ENCODE assay signal across 24 cellular contexts in the genomic region with DNA sequence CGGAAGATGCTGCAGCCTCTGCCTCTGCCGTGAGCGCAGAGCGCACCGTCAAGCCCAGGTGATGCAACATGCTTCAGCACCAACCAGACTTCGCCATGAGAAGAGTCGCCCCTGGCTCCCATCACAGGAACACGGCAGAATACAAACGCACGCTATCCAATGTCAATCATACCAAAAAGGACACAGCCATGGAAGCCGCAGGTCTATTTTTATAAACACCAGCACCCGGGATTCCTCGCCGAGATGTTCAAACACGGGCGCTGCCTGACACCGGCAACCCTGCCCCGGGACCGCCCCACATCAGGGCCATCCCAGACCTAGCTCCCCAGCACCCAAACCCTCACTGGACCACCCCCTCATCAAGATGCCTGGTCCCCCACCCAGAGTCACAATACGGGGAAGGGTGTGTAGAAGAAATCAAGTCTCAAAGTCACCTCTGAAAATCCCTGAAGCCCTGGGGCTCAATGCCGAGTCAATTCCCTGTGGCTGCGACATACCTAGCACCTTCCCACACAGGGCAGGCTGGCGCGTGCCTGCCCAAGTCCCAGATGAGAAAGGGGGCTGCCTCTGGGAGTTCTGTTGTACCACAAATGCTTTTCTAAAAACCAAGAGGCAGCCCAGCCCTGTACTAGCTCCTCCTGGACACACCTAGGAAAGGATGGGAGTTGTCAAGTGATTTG.
"Had no signal": no experiment of that assay in that cellular context is flagged by ENCODE, and none has a peak within 500 bp of the region (broad histone marks: within the 10 kb centered on the region; RNA-seq: fewer than 3 reads in every experiment).

No MANE protein-coding gene starts in this region.

- H3K27ac ChIP-seq: ascending aorta, esophagus muscularis mucosa, gastroesophageal sphincter, stomach had no signal

- ATAC-seq: activated CD8-positive, alpha-beta T cell treated with anti-CD3 and anti-CD28 coated beads for 36 hours; gastroesophageal sphincter; left cardiac atrium; right cardiac atrium; stimulated activated effector memory CD8-positive, alpha-beta T cell treated with anti-CD3 and anti-CD28 coated beads, Interleukin-12 subunit alpha, Interleukin-12 subunit beta, amount 100 ng/mL, for 72 hours had no signal

- H3K27me3 Mint-ChIP-seq: activated CD8-positive, alpha-beta T cell treated with anti-CD3 and anti-CD28 coated beads for 36 hours; activated naive CD4-positive, alpha-beta T cell treated with anti-CD3 and anti-CD28 coated beads, Interleukin-2, amount 50 U/mL, for 24 hours; dendritic cell treated with granulocyte-macrophage colony-stimulating factor and Interleukin-4, amounts not matched to agents 40 ng/mL and 50 ng/mL, for 4 days; progenitor cell of endocrine pancreas; type B pancreatic cell had no signal

- H3K4me3 ChIP-seq: ascending aorta, esophagus muscularis mucosa, gastroesophageal sphincter, stomach had no signal

- H3K4me1 ChIP-seq: ascending aorta had no signal

- H3K9me3 Mint-ChIP-seq: activated CD8-positive, alpha-beta T cell treated with anti-CD3 and anti-CD28 coated beads for 36 hours; activated naive CD4-positive, alpha-beta T cell treated with anti-CD3 and anti-CD28 coated beads, Interleukin-2, amount 50 U/mL, for 24 hours; dendritic cell treated with granulocyte-macrophage colony-stimulating factor and Interleukin-4, amounts not matched to agents 40 ng/mL and 50 ng/mL, for 4 days; nephron progenitor cell; stimulated activated effector memory CD8-positive, alpha-beta T cell treated with anti-CD3 and anti-CD28 coated beads, Interleukin-12 subunit alpha, Interleukin-12 subunit beta, amount 100 ng/mL, for 72 hours; type B pancreatic cell had no signal

- H3K27ac Mint-ChIP-seq: activated CD8-positive, alpha-beta T cell treated with anti-CD3 and anti-CD28 coated beads for 36 hours; activated naive CD4-positive, alpha-beta T cell treated with anti-CD3 and anti-CD28 coated beads, Interleukin-2, amount 50 U/mL, for 24 hours; dendritic cell treated with granulocyte-macrophage colony-stimulating factor and Interleukin-4, amounts not matched to agents 40 ng/mL and 50 ng/mL, for 4 days; nephron progenitor cell; progenitor cell of endocrine pancreas; type B pancreatic cell had no signal

- H3K36me3 ChIP-seq: ascending aorta had no signal

- H3K4me3 Mint-ChIP-seq: activated CD8-positive, alpha-beta T cell treated with anti-CD3 and anti-CD28 coated beads for 36 hours; activated naive CD4-positive, alpha-beta T cell treated with anti-CD3 and anti-CD28 coated beads, Interleukin-2, amount 50 U/mL, for 24 hours; dendritic cell treated with granulocyte-macrophage colony-stimulating factor and Interleukin-4, amounts not matched to agents 40 ng/mL and 50 ng/mL, for 4 days; nephron progenitor cell; stimulated activated effector memory CD8-positive, alpha-beta T cell treated with anti-CD3 and anti-CD28 coated beads, Interleukin-12 subunit alpha, Interleukin-12 subunit beta, amount 100 ng/mL, for 72 hours; type B pancreatic cell had no signal

- H3K27me3 ChIP-seq: ascending aorta, esophagus muscularis mucosa, gastroesophageal sphincter, stomach had no signal

- H3K36me3 Mint-ChIP-seq: activated naive CD4-positive, alpha-beta T cell treated with anti-CD3 and anti-CD28 coated beads, Interleukin-2, amount 50 U/mL, for 24 hours; stimulated activated effector memory CD8-positive, alpha-beta T cell treated with anti-CD3 and anti-CD28 coated beads, Interleukin-12 subunit alpha, Interleukin-12 subunit beta, amount 100 ng/mL, for 72 hours; type B pancreatic cell had no signal

- H3K9me3 ChIP-seq: ascending aorta, esophagus muscularis mucosa, gastroesophageal sphincter, stomach had no signal

- DNase-seq: activated CD4-positive, alpha-beta T cell treated with anti-CD3 and anti-CD28 coated beads for 48 hours; activated CD4-positive, CD25-positive, alpha-beta regulatory T cell; activated CD8-positive, alpha-beta T cell treated with anti-CD3 and anti-CD28 coated beads for 36 hours; activated gamma-delta T cell; activated T-cell treated with anti-CD3 and anti-CD28 coated beads, Interleukin-2, amount 50 U/mL, for 48 hours; cerebellar nuclear complex; effector CD8-positive, alpha-beta T cell; left cardiac atrium; nephron progenitor cell; nucleus accumbens; right cardiac atrium; small intestine; stimulated activated CD4-positive, alpha-beta T cell treated with anti-CD3 and anti-CD28 coated beads, Interleukin-4, amount 100 ng/mL, for 1 hour; stomach; T-helper 1 cell; T-helper 9 cell had no signal
